Comparison of ENCODE assay signal across 8 cellular contexts in genomic region chr3:184336484-184337230, GRCh38. TPM values are rescaled to one million over a fixed set of nuclear protein-coding genes. Genes with fewer than 3 reads are reported as not detected.
DNase-seq lines count a peak whose midpoint lies in the region; ATAC-seq and TF ChIP-seq lines count a peak whose summit lies in the region.

No MANE protein-coding gene starts in this region.

- H3K4me2 ChIP-seq in H9 (ENCODE audit: insufficient read depth, insufficient read length, low read length) = peak overlapping the region; percentile 81

- H2BK5ac ChIP-seq in H9 (ENCODE audit: insufficient read length, low read length) = no peak overlapping the region

- H3K9me3 ChIP-seq in H9 (ENCODE audit: control insufficient read depth, low read depth, low read length) = no peaks in the 10 kb centered on the region
- no peaks in the 10 kb centered on the region for H3K9me3 ChIP-seq in Panc1 (ENCODE audit: control insufficient read depth, insufficient read depth, low read depth, low read length)
- no peaks in the 10 kb centered on the region for H3K9me3 ChIP-seq in colonic mucosa
- no peaks in the 10 kb centered on the region for H3K9me3 ChIP-seq in stomach smooth muscle (ENCODE audit: control insufficient read depth in 2 of 2, low read length in 2 of 2)

- no peak overlapping the region for H2BK12ac ChIP-seq in H9 (ENCODE audit: insufficient read length, low read depth, low read length)

- no peak overlapping the region for H3K4ac ChIP-seq in H9 (ENCODE audit: low read depth, low read length)

- H3K27me3 ChIP-seq in H9 (ENCODE audit: insufficient read depth, low read length) (no peaks in the 10 kb centered on the region), Panc1 (ENCODE audit: control insufficient read depth, insufficient read depth, low read length) (no peaks in the 10 kb centered on the region), colonic mucosa (no peaks in the 10 kb centered on the region), stomach smooth muscle (ENCODE audit: control insufficient read depth in 1 of 2, insufficient read depth in 2 of 2, low read length in 2 of 2) (no peaks in the 10 kb centered on the region)

- WGBS in H9 (ENCODE audit: extremely low coverage, insufficient read length, low lambda C conversion rate) = no CpG with 5 or more reads among the region's 15 CpGs

- no peak overlapping the region for H4K5ac ChIP-seq in H9 (ENCODE audit: insufficient read length, low read depth, low read length)

- no peak overlapping the region for H2BK20ac ChIP-seq in H9 (ENCODE audit: low read depth, low read length, poor library complexity, severe bottlenecking)

- intact Hi-C loops in Calu3 (cut with micrococcal nuclease; ENCODE audit: unreplicated experiment) = no loop called here
- intact Hi-C loops in Panc1 (cut with micrococcal nuclease; ENCODE audit: unreplicated experiment) = no loop called here
- intact Hi-C loops in colonic mucosa (cut with DNase I) = no loop called here

- no peaks in the 10 kb centered on the region for H3K79me2 ChIP-seq in H9 (ENCODE audit: insufficient read depth, low read length)

- H3K36me3 Mint-ChIP-seq in Calu3 (ENCODE audit: insufficient read depth, unreplicated experiment) (peaks cover 69% of the 10 kb centered on the region), H9 (ENCODE audit: insufficient read depth in 1 of 3, low read depth in 3 of 3) (peaks cover 29 to 49% (median 36%) of the 10 kb centered on the region in 3 experiments)

- H2AFZ ChIP-seq in H9 (ENCODE audit: low read length) = no peak overlapping the region

- no peak overlapping the region for H2BK15ac ChIP-seq in H9 (ENCODE audit: low read depth, low read length)

- CTCF ChIA-PET in Calu3 (lab: Charles Lee) (interaction anchor here (1.7 kb wide), 1 partner anchor 9 kb away, joined by 4 read pairs; no protein-coding TSS in a partner anchor), Panc1 (lab: Charles Lee) (interaction anchor here (0.9 kb wide), 1 partner anchor 17 kb away, joined by 3 read pairs; no protein-coding TSS in a partner anchor)

- H3K9ac ChIP-seq in H9 (ENCODE audit: extremely low read depth, insufficient read length, low read length) (peak overlapping the region; percentile 31), colonic mucosa (ENCODE audit: low read depth in 2 of 2, low read length in 2 of 2) (peak overlapping the region; percentile 72 to 81), stomach smooth muscle (ENCODE audit: low read length in 2 of 2) (peak overlapping the region; percentile 88 to 90)

- ATAC-seq in Panc1 (peak; percentile 52), GM21515 (IDR thresholded peaks at IDR 0.05; ENCODE audit: unreplicated experiment) (no peak)

- peak overlapping the region; percentile 53 to 80 for H3K4me3 ChIP-seq in Panc1 (ENCODE audit: low read depth in 2 of 2, low read length in 2 of 2)
- H3K4me3 ChIP-seq in colonic mucosa = peak overlapping the region; percentile 85
- H3K4me3 ChIP-seq in stomach smooth muscle (ENCODE audit: low read length in 2 of 2) = peak overlapping the region; percentile 83 to 86

- no peak for DNase-seq in Calu3
- DNase-seq in H9 = no peak
- DNase-seq in Panc1 (ENCODE audit: low read depth, low spot score) = no peak
- DNase-seq in colonic mucosa = no peak
- DNase-seq in left kidney (ENCODE audit: low read depth, low spot score) = peak; percentile 64
- DNase-seq in NCI-H526 treated with DMSO at 0.1 percent for 48 hours (lab: John Stamatoyannopoulos, UW) = no peak

- H3K23ac ChIP-seq in H9 (ENCODE audit: insufficient read length, low read depth, low read length) = no peak overlapping the region

- peaks cover 54% of the 10 kb centered on the region for H3K4me1 Mint-ChIP-seq in Calu3 (ENCODE audit: low read depth, unreplicated experiment)
- peaks cover 34 to 37% of the 10 kb centered on the region in 2 experiments for H3K4me1 Mint-ChIP-seq in H9

- H3K4me1 ChIP-seq in H9 (ENCODE audit: insufficient read depth, low read length) (no peaks in the 10 kb centered on the region), Panc1 (ENCODE audit: control insufficient read depth, insufficient read depth, low read length) (peaks cover 50% of the 10 kb centered on the region), colonic mucosa (no peaks in the 10 kb centered on the region), stomach smooth muscle (ENCODE audit: control insufficient read depth, insufficient read depth, low read length) (peaks cover 45% of the 10 kb centered on the region)

- H3K4me3 Mint-ChIP-seq in Calu3 (ENCODE audit: low read depth, unreplicated experiment) (peak overlapping the region; percentile 86), H9 (peak overlapping the region; percentile 86 to 93)

- H2BK120ac ChIP-seq in H9 (ENCODE audit: low read depth, low read length, poor library complexity, severe bottlenecking) = no peak overlapping the region

- no peaks in the 10 kb centered on the region for H3K27me3 Mint-ChIP-seq in Calu3 (ENCODE audit: unreplicated experiment)
- no peaks in the 10 kb centered on the region; the same call in 1 of the 2 replicates for H3K27me3 Mint-ChIP-seq in H9 (ENCODE audit: low read depth)

- H3K27ac ChIP-seq in H9 (ENCODE audit: insufficient read length, low read depth, low read length) (no peak overlapping the region), Panc1 (ENCODE audit: low read length) (peak overlapping the region; percentile 92), colonic mucosa (peak overlapping the region; percentile 78), stomach smooth muscle (ENCODE audit: low read length) (peak overlapping the region; percentile 98)

- H4K8ac ChIP-seq in H9 (replicated peaks; ENCODE audit: insufficient read length, low read depth, low read length) = no peak overlapping the region

- in situ Hi-C loops in Panc1 (cut with HindIII; ENCODE audit: low pct_unique_long_range_greater_than_20kb, low sequenced_read_pairs) = no loop called here

- H3K9me3 Mint-ChIP-seq in Calu3 (ENCODE audit: low read depth, unreplicated experiment) (no peaks in the 10 kb centered on the region), H9 (no peaks in the 10 kb centered on the region; a peak in 1 of 5 replicates)

- peaks cover 10% of the 10 kb centered on the region for H3K23me2 ChIP-seq in H9 (ENCODE audit: insufficient read length, low read depth, low read length, poor library complexity, severe bottlenecking)

- no peaks in the 10 kb centered on the region for H3K79me1 ChIP-seq in H9 (ENCODE audit: insufficient read depth, low read depth, low read length, poor library complexity, severe bottlenecking)

- H3K14ac ChIP-seq in H9 (ENCODE audit: insufficient read depth, low read length) = peak overlapping the region; percentile 41; the same call in 1 of the 2 replicates

- H3T11ph ChIP-seq in H9 (ENCODE audit: low read length) = no peak overlapping the region

- H3K56ac ChIP-seq in H9 (ENCODE audit: insufficient read length, low read depth, low read length) = no peak overlapping the region

- no peak overlapping the region for H3K18ac ChIP-seq in H9 (ENCODE audit: insufficient read length, low read depth, low read length)

- H4K91ac ChIP-seq in H9 (ENCODE audit: insufficient read length, low read depth, low read length) = no peak overlapping the region

- 0 out of 2 replicates have a peak, but pooled peaks cover 4% of the 10 kb centered on the region for H3K36me3 ChIP-seq in Panc1 (ENCODE audit: control insufficient read depth, insufficient read depth, low read length)
- H3K36me3 ChIP-seq in colonic mucosa = peaks cover 20% of the 10 kb centered on the region
- H3K36me3 ChIP-seq in stomach smooth muscle (ENCODE audit: control insufficient read depth in 2 of 2, insufficient read depth in 2 of 2, low read length in 2 of 2) = peaks cover 38 to 42% of the 10 kb centered on the region in 2 donors

- H4K20me1 ChIP-seq in H9 (ENCODE audit: control insufficient read depth, insufficient read depth, insufficient read length) = peaks cover 4% of the 10 kb centered on the region

- POLR2A ChIA-PET in Panc1 (lab: Charles Lee) = no interaction called here

- TF ChIP-seq CTCF in Calu3 (IDR thresholded peaks at IDR 0.05; ENCODE audit: unreplicated experiment) (no peak), H9 (conservative IDR thresholded peaks at IDR 0.05) (no peak), Panc1 (IDR thresholded peaks at IDR 0.05) (no peak), colonic mucosa (IDR thresholded peaks at IDR 0.05) (no peak)

- TSS peak; percentile 47 for BruUV-seq in Calu3 (replicated peaks; lab: Mats Ljungman, UMichigan)
- BruUV-seq in Panc1 (replicated peaks; lab: Mats Ljungman, UMichigan) = no TSS peak

- H2AK5ac ChIP-seq in H9 (ENCODE audit: insufficient read length, low read length) = no peak overlapping the region

- H3K27ac Mint-ChIP-seq in Calu3 (ENCODE audit: unreplicated experiment) (peak overlapping the region; percentile 43), H9 (peak overlapping the region; percentile 90 to 98 (median 96))

RNA-seq across cellular contexts. Expression of gene FAM131A, which starts 0.7 kb away (rescaled TPM):
- total RNA-seq in Calu3 (2022) = 24.4 and 29.2 TPM in 2 replicates
- total RNA-seq in H9 (2021) = 14.4 and 15.5 TPM in 2 replicates
- 30.1 TPM for total RNA-seq in Panc1 (2021; ENCODE audit: unreplicated experiment)
- 31.9 TPM for polyA plus RNA-seq in Panc1 (2012; ENCODE audit: insufficient read length)
- 10 to 100 TPM; 15.0 to 22.0 TPM for total RNA-seq in colonic mucosa

RNA-seq across cellular contexts. Expression of gene EIF4G1, which starts 22.3 kb away (rescaled TPM):
- total RNA-seq in Calu3 (2022) (662 and 673 TPM in 2 replicates), H9 (2021) (532 and 544 TPM in 2 replicates), Panc1 (2021; ENCODE audit: unreplicated experiment) (798 TPM), colonic mucosa (100 to 1,000 TPM; 263 to 524 TPM)
- polyA plus RNA-seq in Panc1 (2012; ENCODE audit: insufficient read length) = 816 TPM

RNA-seq across cellular contexts. Expression of gene CLCN2, which starts 24.7 kb away (rescaled TPM):
- total RNA-seq in Calu3 (2022) (22.9 and 25.3 TPM in 2 replicates), H9 (2021) (17.2 and 19.5 TPM in 2 replicates), Panc1 (2021; ENCODE audit: unreplicated experiment) (22.5 TPM), colonic mucosa (10 to 100 TPM; 61.1 to 71.6 TPM)
- 21.4 TPM for polyA plus RNA-seq in Panc1 (2012; ENCODE audit: insufficient read length)

RNA-seq across cellular contexts. Expression of gene POLR2H, which starts 24.9 kb away (rescaled TPM):
- total RNA-seq in Calu3 (2022) (128 and 131 TPM in 2 replicates), H9 (2021) (115 and 122 TPM in 2 replicates), Panc1 (2021; ENCODE audit: unreplicated experiment) (156 TPM), colonic mucosa (100 to 1,000 TPM in 1 of 2 donors, 10 to 100 TPM in 1; 98.2 to 130 TPM)
- polyA plus RNA-seq in Panc1 (2012; ENCODE audit: insufficient read length) = 183 TPM

RNA-seq across cellular contexts. Expression of gene PSMD2, which starts 37.6 kb away (rescaled TPM):
- total RNA-seq in Calu3 (2022) (513 and 530 TPM in 2 replicates), H9 (2021) (337 and 344 TPM in 2 replicates), Panc1 (2021; ENCODE audit: unreplicated experiment) (536 TPM), colonic mucosa (100 to 1,000 TPM; 166 to 298 TPM)
- polyA plus RNA-seq in Panc1 (2012; ENCODE audit: insufficient read length) = 669 TPM

Comparison
In these comparisons a context has a peak if more than half of its experiments do, and no peak if none do; other contexts are left out.
1. H3K9ac ChIP-seq: peak in every context shown above with its lines; median percentile 89 in stomach smooth muscle; 76 in colonic mucosa; 31 in H9.